Comparison of ENCODE assay signal across 8 cellular contexts in the genomic region with DNA sequence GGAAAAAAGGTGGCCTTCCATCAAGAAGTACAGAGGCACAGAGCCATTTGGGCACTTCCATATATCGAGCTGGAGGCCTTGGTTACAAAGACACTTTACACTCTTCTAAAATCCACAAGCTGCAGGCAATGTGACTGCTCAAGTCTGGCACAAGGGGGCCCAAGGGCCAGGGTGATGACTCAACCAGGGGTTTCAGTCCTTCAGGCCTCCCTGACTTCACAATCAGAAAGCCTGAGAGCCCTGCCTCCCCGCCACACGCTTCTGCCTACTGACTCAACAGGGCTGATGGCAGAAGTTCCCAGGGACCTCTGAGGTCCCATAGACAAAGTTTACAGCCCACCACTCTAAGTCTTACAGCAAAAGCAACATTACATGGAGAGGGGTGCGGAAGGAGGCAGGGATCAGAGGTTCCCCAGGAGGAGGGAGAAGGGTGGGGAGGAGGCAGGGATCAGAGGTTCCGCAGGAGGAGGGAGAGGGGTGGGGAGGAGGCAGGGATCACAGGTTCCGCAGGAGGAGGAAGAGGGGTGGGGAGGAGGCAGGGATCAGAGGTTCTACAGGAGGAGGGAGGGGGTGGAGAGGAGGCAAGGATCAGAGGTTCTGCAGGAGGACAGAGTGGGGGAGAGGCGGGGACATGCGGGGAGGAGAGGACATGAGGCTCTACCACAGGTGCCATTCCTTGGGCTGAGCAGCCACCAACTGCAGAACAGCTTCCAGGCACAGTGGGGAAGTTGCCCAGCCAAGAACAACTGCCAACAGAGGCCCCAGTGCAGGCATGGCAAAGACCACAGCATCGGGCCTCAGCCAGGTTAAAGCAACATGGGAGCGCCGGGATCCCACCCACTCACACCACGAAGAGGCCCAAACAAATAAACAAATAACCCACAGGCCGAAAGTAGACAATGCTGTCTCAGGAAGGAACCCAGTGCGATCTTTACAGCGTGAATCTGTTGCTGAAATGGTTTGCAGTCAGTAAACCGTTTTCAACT. TPM values are rescaled to one million over a fixed set of nuclear protein-coding genes. Genes with fewer than 3 reads are reported as not detected.
DNase-seq lines count a peak whose midpoint lies in the region; ATAC-seq and TF ChIP-seq lines count a peak whose summit lies in the region.

No MANE protein-coding gene starts in this region.

- no peaks in the 10 kb centered on the region for H3K9me3 ChIP-seq in BE2C

- DNase-seq in BE2C (peak; percentile 29), islet precursor cell (peak; percentile 90), HPDE6-E6E7 (ENCODE audit: extremely low spot score) (no peak), NCI-H187 (lab: John Stamatoyannopoulos, UW) (no peak), hippocampal formation (lab: John Stamatoyannopoulos, UW) (no peak)
- peak; percentile 64 to 78 for DNase-seq in activated CD4-positive, alpha-beta T cell treated with anti-CD3 and anti-CD28 coated beads, Interleukin-2, amount 50 U/mL, for 48 hours

- no peak for TF ChIP-seq CTCF in BE2C (IDR thresholded peaks at IDR 0.05; ENCODE audit: low read depth, low read length)

- H3K27me3 ChIP-seq in BE2C, result no peaks in the 10 kb centered on the region

- no peak overlapping the region for H3K4me3 ChIP-seq in BE2C (ENCODE audit: low read depth, low read length)

- ATAC-seq in GM19395 (IDR thresholded peaks at IDR 0.05; ENCODE audit: unreplicated experiment) (peak; percentile 98), HG03175 (IDR thresholded peaks at IDR 0.05; ENCODE audit: unreplicated experiment) (peak; percentile 96)

- peaks cover 35% of the 10 kb centered on the region for H3K36me3 ChIP-seq in BE2C

- H3K4me1 ChIP-seq in BE2C, result peaks cover 1% of the 10 kb centered on the region

RNA-seq across cellular contexts. Expression of a gene that starts 52.0 kb away (rescaled TPM):
- polyA plus RNA-seq in BE2C (2012; ENCODE audit: insufficient read depth, insufficient read length, low read depth), result 81.4 TPM

Comparison
In these comparisons a context has a peak if more than half of its experiments do, and no peak if none do; other contexts are left out.
1. DNase-seq: peak in BE2C (single experiment), activated CD4-positive, alpha-beta T cell treated with anti-CD3 and anti-CD28 coated beads, Interleukin-2, amount 50 U/mL, for 48 hours (2 of 2) and islet precursor cell (single experiment); none in HPDE6-E6E7 (single experiment), NCI-H187 (0 of 2) and hippocampal formation (0 of 2).